8 cellular contexts compared by ENCODE assay signal in the genomic region with DNA sequence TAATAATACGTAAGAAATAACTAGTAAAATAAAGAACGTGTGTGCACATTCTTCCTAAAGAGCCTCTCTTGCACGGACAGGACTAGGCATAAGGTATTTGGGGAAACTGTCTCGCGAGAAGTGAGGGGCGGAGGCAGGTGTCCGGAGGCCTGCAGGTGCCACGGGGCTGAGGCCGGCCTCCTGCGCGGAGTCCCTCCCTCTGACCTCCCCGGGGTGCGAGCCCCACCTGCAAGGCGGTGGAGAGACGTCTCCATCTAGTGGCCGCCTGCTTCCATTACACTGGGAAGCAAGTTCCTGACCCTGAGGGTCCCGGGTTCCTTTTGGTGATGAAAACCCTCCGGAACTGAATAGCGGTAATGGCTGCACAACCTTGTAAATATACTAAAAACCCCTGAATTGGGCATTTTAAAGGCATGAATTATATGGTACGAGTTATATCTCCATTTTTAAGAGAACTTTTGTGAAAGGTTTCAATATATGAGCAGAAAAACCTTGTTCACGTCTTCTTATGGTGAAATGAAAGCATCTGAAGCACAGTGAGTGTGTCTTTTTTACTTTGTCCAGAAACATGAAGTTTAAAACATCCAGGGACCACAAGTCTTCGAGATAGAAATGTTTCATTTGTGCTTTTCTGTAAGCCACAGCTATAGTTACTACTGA. TPM values are rescaled to one million over a fixed set of nuclear protein-coding genes. Genes with fewer than 3 reads are reported as not detected.
A peak's percentile ranks its signal among the peaks of the same experiment; 100 is the strongest.
DNase-seq lines count a peak whose midpoint lies in the region; ATAC-seq, FAIRE-seq and TF ChIP-seq lines count a peak whose summit lies in the region.

No MANE protein-coding gene starts in this region.

- H3K27ac Mint-ChIP-seq in MCF 10A (ENCODE audit: low read depth, unreplicated experiment) = no peak overlapping the region

- no peak overlapping the region for H3K4me3 ChIP-seq in keratinocyte (ENCODE audit: control insufficient read depth in 2 of 3, extremely low read depth in 1 of 3, insufficient read depth in 2 of 3, low read depth in 1 of 3, low read length in 3 of 3)

- H3K4me1 ChIP-seq in keratinocyte (ENCODE audit: control insufficient read depth, extremely low read depth, insufficient read depth, low read length) = no peaks in the 10 kb centered on the region

- H3K9me1 ChIP-seq in keratinocyte (ENCODE audit: control insufficient read depth, extremely low read depth, insufficient read depth, low read length) = no peaks in the 10 kb centered on the region

- FAIRE-seq in keratinocyte (lab: Jason Lieb, UNC) = peak; percentile 59

- H3K36me3 Mint-ChIP-seq in MCF 10A (ENCODE audit: insufficient read depth, unreplicated experiment) = no peaks in the 10 kb centered on the region

- H3K36me3 ChIP-seq in keratinocyte (ENCODE audit: control insufficient read depth in 2 of 2, extremely low read depth in 1 of 2, insufficient read depth in 2 of 2, low read length in 2 of 2) = no peaks in the 10 kb centered on the region

- no peak overlapping the region for H3K4me3 Mint-ChIP-seq in MCF 10A (ENCODE audit: unreplicated experiment)

- dilution Hi-C loops in keratinocyte (cut with MboI; ENCODE audit: extremely low pct_ligation_motif_present, low sequenced_read_pairs) = no loop called here

- peak; percentile 94 for TF ChIP-seq CTCF in GM12872 (IDR thresholded peaks at IDR 0.05; ENCODE audit: insufficient read depth, low read depth, low read length)
- peak; percentile 97 for TF ChIP-seq CTCF in MCF 10A (IDR thresholded peaks at IDR 0.05; ENCODE audit: unreplicated experiment)
- TF ChIP-seq CTCF in keratinocyte (optimal IDR thresholded peaks at IDR 0.05 in 1 of 3, IDR thresholded peaks at IDR 0.05 in 1 of 3, conservative IDR thresholded peaks at IDR 0.05 in 1 of 3; ENCODE audit: extremely low read depth in 1 of 3, insufficient read depth in 2 of 3, low read length in 3 of 3) = peak; percentile 85 to 97 (median 94)

- no peak overlapping the region for H3K9ac ChIP-seq in keratinocyte (ENCODE audit: control insufficient read depth, extremely low read depth, insufficient read depth, low read length)

- H4K20me1 ChIP-seq in keratinocyte (ENCODE audit: control insufficient read depth, extremely low read depth, insufficient read depth, low read length) = no peaks in the 10 kb centered on the region

- POLR2A ChIA-PET in MCF 10A (lab: Yijun Ruan, JAX) = no interaction called here

- no peak overlapping the region for H3K27ac ChIP-seq in keratinocyte (ENCODE audit: control insufficient read depth, insufficient read depth, low read length)

- peak; percentile 86 for ATAC-seq in HG02610 (IDR thresholded peaks at IDR 0.05; ENCODE audit: unreplicated experiment)

- no peaks in the 10 kb centered on the region for H3K27me3 Mint-ChIP-seq in MCF 10A (ENCODE audit: insufficient read depth, unreplicated experiment)

- peaks cover 6% of the 10 kb centered on the region for H3K4me1 Mint-ChIP-seq in MCF 10A (ENCODE audit: insufficient read depth, unreplicated experiment)

- no peak overlapping the region for H3K4me2 ChIP-seq in keratinocyte (ENCODE audit: control insufficient read depth, extremely low read depth, insufficient read depth, low read depth, low read length)

- intact Hi-C loops in MCF 10A (cut with micrococcal nuclease) = loop anchor here (1.0 to 5.0 kb wide), 3 partner anchors 117 to 1879 kb away; no protein-coding TSS in a partner anchor

- no TSS peak for BruUV-seq in MCF 10A (replicated peaks; lab: Mats Ljungman, UMichigan)

- H3K9me3 Mint-ChIP-seq in MCF 10A (ENCODE audit: unreplicated experiment) = no peaks in the 10 kb centered on the region

- peaks cover under 1% of the 10 kb centered on the region for H3K27me3 ChIP-seq in keratinocyte (ENCODE audit: control insufficient read depth, extremely low read depth, insufficient read depth, low read length)

- no peak overlapping the region for H2AFZ ChIP-seq in keratinocyte (ENCODE audit: control insufficient read depth, low read length)

- H3K9me3 ChIP-seq in keratinocyte (ENCODE audit: control insufficient read depth, low read depth, low read length) = no peaks in the 10 kb centered on the region

- DNase-seq in NCI-H1436 (lab: John Stamatoyannopoulos, UW) (peak; percentile 86), UCSD-AML1 (lab: John Stamatoyannopoulos, UW; ENCODE audit: unreplicated experiment) (peak; percentile 57), MCF 10A (ENCODE audit: unreplicated experiment) (peak; percentile 63), keratinocyte (ENCODE audit: low read depth, low spot score) (peak; percentile 21), ureter (ENCODE audit: low spot score) (no peak)
- peak; percentile 74 to 78 for DNase-seq in stimulated activated CD4-positive, alpha-beta T cell treated with anti-CD3 and anti-CD28 coated beads, Interleukin-2, amount 100 ng/mL, for 24 hours

- CTCF ChIA-PET in MCF 10A (lab: Yijun Ruan, JAX) = interaction anchor here (0.6 to 3.7 kb wide), 13 partner anchors 10 to 1931 kb away, joined by 3 to 65 read pairs (median 4); no protein-coding TSS in a partner anchor

- H3K79me2 ChIP-seq in keratinocyte (ENCODE audit: control insufficient read depth, insufficient read depth, low read length) = no peaks in the 10 kb centered on the region

RNA-seq across cellular contexts. Expression of gene CTDP1, which starts 35.5 kb away (rescaled TPM):
- total RNA-seq in MCF 10A (2022) (20.3 and 25.1 TPM in 2 replicates), ureter (23.8 TPM)
- 8.3 to 11.0 TPM (median 9.2 TPM) in 3 replicates for polyA plus RNA-seq in keratinocyte
- polyA plus RNA-seq in keratinocyte (2011; ENCODE audit: low read depth) = 10.1 TPM
- polyA plus RNA-seq in keratinocyte (2011; cell fraction: cytosol; rRNA removed) = 5.5 and 10.1 TPM in 2 replicates
- 21.6 and 21.9 TPM in 2 replicates for polyA plus RNA-seq in keratinocyte (2011; cell fraction: nucleus; rRNA removed)
- polyA plus RNA-seq in keratinocyte (2012; ENCODE audit: low replicate concordance) = 15.5 and 16.8 TPM in 2 replicates
- 8.1 to 17.3 TPM (median 10.6 TPM) in 3 replicates for polyA minus RNA-seq in keratinocyte
- 21.7 TPM for polyA minus RNA-seq in keratinocyte (2011; cell fraction: cytosol; rRNA and poly(A)+ RNA removed)
- 20.6 and 23.4 TPM in 2 replicates for polyA minus RNA-seq in keratinocyte (2011; cell fraction: nucleus; rRNA and poly(A)+ RNA removed)
